In genomic region chr2:61538920-61539559, GRCh38 we compare ENCODE assay signal across 8 cellular contexts.
A peak's percentile ranks its signal among the peaks of the same experiment; 100 is the strongest.
DNase-seq lines count a peak whose midpoint lies in the region; ATAC-seq and TF ChIP-seq lines count a peak whose summit lies in the region.

No MANE protein-coding gene starts in this region.

- peak overlapping the region; percentile 78 for H3K4me2 ChIP-seq in KMS-11

- H3K9ac ChIP-seq in ES-I3 (ENCODE audit: low read depth, low read length) (peak overlapping the region; percentile 100), KMS-11 (peak overlapping the region; percentile 96)

- H4K20me1 ChIP-seq in KMS-11 (ENCODE audit: insufficient read depth) = peaks cover 24% of the 10 kb centered on the region

- H3K9me3 ChIP-seq in ES-I3 (ENCODE audit: control insufficient read depth, insufficient read depth, low read length) (no peaks in the 10 kb centered on the region), iPS-18c (ENCODE audit: control insufficient read depth, insufficient read depth, low read length) (no peaks in the 10 kb centered on the region)

- H3K27me3 ChIP-seq in KMS-11 (ENCODE audit: insufficient read depth, low read depth) = no peaks in the 10 kb centered on the region

- H3K79me2 ChIP-seq in KMS-11 (ENCODE audit: insufficient read depth, low read depth) = peaks cover 38% of the 10 kb centered on the region

- CTCF ChIA-PET in RWPE1 (lab: Yijun Ruan, JAX) = no interaction called here

- TF ChIP-seq CTCF in KMS-11 (conservative IDR thresholded peaks at IDR 0.05; ENCODE audit: low read depth, low read length) (no peak), RWPE1 (conservative IDR thresholded peaks at IDR 0.05; ENCODE audit: low read depth) (no peak)

- H3K27ac ChIP-seq in KMS-11 = peak overlapping the region; percentile 95
- peak overlapping the region; percentile 98 for H3K27ac ChIP-seq in RWPE1

- DNase-seq in RWPE1 (ENCODE audit: low spot score) = no peak
- DNase-seq in activated naive CD8-positive, alpha-beta T cell treated with anti-CD3 and anti-CD28 coated beads, Interleukin-2, amount 50 U/mL, for 16 hours (ENCODE audit: low read depth, low spot score) = peak; percentile 47
- peak; percentile 35 to 37 for DNase-seq in stimulated activated CD4-positive, alpha-beta T cell treated with anti-CD3 and anti-CD28 coated beads, Interleukin-12 subunit alpha, Interleukin-12 subunit beta, amount 100 ng/mL, for 24 hours (ENCODE audit: low read depth in 2 of 2)
- DNase-seq in T1000 (lab: John Stamatoyannopoulos, UW) = no peak

- ATAC-seq in HG03565 (IDR thresholded peaks at IDR 0.05; ENCODE audit: unreplicated experiment) = no peak

- H3K4me3 ChIP-seq in KMS-11 (IDR thresholded peaks at IDR 0.05; ENCODE audit: insufficient read depth, low read depth, low read length) (no peak overlapping the region), iPS-18c (ENCODE audit: insufficient read depth, low read depth, low read length) (peak overlapping the region; percentile 62)

- H3K36me3 ChIP-seq in ES-I3 (ENCODE audit: insufficient read depth, low read length) (no peaks in the 10 kb centered on the region), KMS-11 (ENCODE audit: insufficient read depth) (no peaks in the 10 kb centered on the region)

- H2AFZ ChIP-seq in KMS-11 (ENCODE audit: low read depth) = peak overlapping the region; percentile 67

- H3K4me1 ChIP-seq in ES-I3 (ENCODE audit: insufficient read depth, low read length) (no peaks in the 10 kb centered on the region), KMS-11 (ENCODE audit: low read depth, poor library complexity, severe bottlenecking) (peaks cover 29% of the 10 kb centered on the region)

- POLR2A ChIA-PET in RWPE1 (lab: Yijun Ruan, JAX; ENCODE audit: low non-redundant PET) = interaction anchor here (0.5 to 0.6 kb wide), 3 partner anchors 57 to 78 kb away, joined by 3 to 7 read pairs (median 5); no protein-coding TSS in a partner anchor

Comparison
In these comparisons a context has a peak if more than half of its experiments do, and no peak if none do; other contexts are left out.
1. DNase-seq: peak in activated naive CD8-positive, alpha-beta T cell treated with anti-CD3 and anti-CD28 coated beads, Interleukin-2, amount 50 U/mL, for 16 hours (single experiment) and stimulated activated CD4-positive, alpha-beta T cell treated with anti-CD3 and anti-CD28 coated beads, Interleukin-12 subunit alpha, Interleukin-12 subunit beta, amount 100 ng/mL, for 24 hours (2 of 2); none in RWPE1 (single experiment) and T1000 (single experiment).